ENCODE assay signal across 1 cellular context in genomic region chr16:51150894-51151320, GRCh38.
TF ChIP-seq lines count a peak whose summit lies in the region.

TSS of gene SALL1 (minus strand) at chr16:51151270. CDS start at chr16:51151241, 29 bp downstream.

TF ChIP-seq in endothelial cell of umbilical vein, 7 proteins besides CTCF, POLR2A, EP300 and RAD21 (continued from another document):
- TF ChIP-seq, protein P1, sequence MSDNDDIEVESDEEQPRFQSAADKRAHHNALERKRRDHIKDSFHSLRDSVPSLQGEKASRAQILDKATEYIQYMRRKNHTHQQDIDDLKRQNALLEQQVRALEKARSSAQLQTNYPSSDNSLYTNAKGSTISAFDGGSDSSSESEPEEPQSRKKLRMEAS (IDR thresholded peaks at IDR 0.05; ENCODE audit: insufficient read depth, insufficient read length) = no peak
- no peak for TF ChIP-seq MYC (IDR thresholded peaks at IDR 0.05; ENCODE audit: low read depth, low read length)
